10 cellular contexts compared by ENCODE assay signal in genomic region chr21:44913425-44914175, GRCh38. TPM values are rescaled to one million over a fixed set of nuclear protein-coding genes. Genes with fewer than 3 reads are reported as not detected.
A peak's percentile ranks its signal among the peaks of the same experiment; 100 is the strongest.
DNase-seq lines count a peak whose midpoint lies in the region; ATAC-seq lines count a peak whose summit lies in the region.
"Had no signal": no experiment of that assay in that cellular context is flagged by ENCODE, and none has a peak within 500 bp of the region (broad histone marks: within the 10 kb centered on the region; RNA-seq: fewer than 3 reads in every experiment).

No MANE protein-coding gene starts in this region.

- peak overlapping the region; percentile 78 to 97 (median 93) for H3K27ac Mint-ChIP-seq in CD4-positive, alpha-beta memory T cell
- H3K27ac Mint-ChIP-seq in IgD-negative memory B cell, result peak overlapping the region; percentile 68 to 90 (median 72)
- peak overlapping the region; percentile 91 for H3K27ac Mint-ChIP-seq in activated naive CD8-positive, alpha-beta T cell treated with anti-CD3 and anti-CD28 coated beads, Interleukin-2, amount 10 ng/mL, durations not matched to agents 7 days and 5 days
- peak overlapping the region; percentile 88 to 90 for H3K27ac Mint-ChIP-seq in natural killer cell treated with Interleukin-12 subunit alpha and Interleukin-12 subunit beta and Interleukin-15 and Interleukin-18, amount 100 ng/mL, for 72 hours

- no peaks in the 10 kb centered on the region for H3K27me3 ChIP-seq in CD4-positive, alpha-beta memory T cell (ENCODE audit: insufficient read depth, low read length)

- peak overlapping the region; percentile 77 to 92 (median 84) for H3K4me3 Mint-ChIP-seq in CD4-positive, alpha-beta memory T cell
- H3K4me3 Mint-ChIP-seq in IgD-negative memory B cell, result peak overlapping the region; percentile 75 to 93 (median 88)
- H3K4me3 Mint-ChIP-seq in activated naive CD8-positive, alpha-beta T cell treated with anti-CD3 and anti-CD28 coated beads, Interleukin-2, amount 10 ng/mL, durations not matched to agents 7 days and 5 days, result peak overlapping the region; percentile 79
- peak overlapping the region; percentile 82 for H3K4me3 Mint-ChIP-seq in natural killer cell treated with Interleukin-12 subunit alpha and Interleukin-12 subunit beta and Interleukin-15 and Interleukin-18, amount 100 ng/mL, for 72 hours

- peaks cover 97% of the 10 kb centered on the region for H3K4me1 ChIP-seq in CD4-positive, alpha-beta memory T cell (ENCODE audit: insufficient read depth, low read length)

- peak; percentile 14 for ATAC-seq in activated naive CD8-positive, alpha-beta T cell treated with anti-CD3 and anti-CD28 coated beads, Interleukin-2, amount 10 ng/mL, durations not matched to agents 7 days and 5 days (ENCODE audit: low read depth)
- ATAC-seq in natural killer cell treated with Interleukin-12 subunit alpha and Interleukin-12 subunit beta and Interleukin-15 and Interleukin-18, amount 100 ng/mL, for 72 hours, result no peak
- no peak for ATAC-seq in GM21717 (IDR thresholded peaks at IDR 0.05; ENCODE audit: unreplicated experiment)

- H3K36me3 ChIP-seq in CD4-positive, alpha-beta memory T cell (ENCODE audit: insufficient read depth, low read length), result peaks cover 27% of the 10 kb centered on the region

- H3K9me3 Mint-ChIP-seq in CD4-positive, alpha-beta memory T cell, result no peaks in the 10 kb centered on the region
- no peaks in the 10 kb centered on the region for H3K9me3 Mint-ChIP-seq in IgD-negative memory B cell
- no peaks in the 10 kb centered on the region for H3K9me3 Mint-ChIP-seq in activated naive CD8-positive, alpha-beta T cell treated with anti-CD3 and anti-CD28 coated beads, Interleukin-2, amount 10 ng/mL, durations not matched to agents 7 days and 5 days
- no peaks in the 10 kb centered on the region for H3K9me3 Mint-ChIP-seq in natural killer cell treated with Interleukin-12 subunit alpha and Interleukin-12 subunit beta and Interleukin-15 and Interleukin-18, amount 100 ng/mL, for 72 hours

- H3K9me3 ChIP-seq in CD4-positive, alpha-beta memory T cell (ENCODE audit: control insufficient read depth in 1 of 2, low read length in 2 of 2), result no peaks in the 10 kb centered on the region

- POLR2A ChIA-PET in CD4-positive, alpha-beta memory T cell (lab: Charles Lee; ENCODE audit: partially characterized antibody), result interaction anchor here (0.7 to 17.5 kb wide), 12 partner anchors 9 to 256 kb away, joined by 3 to 756 read pairs (median 7); partner anchors contain the start of genes KRTAP12-3, PTTG1IP, SLX9 and UBE2G2
- POLR2A ChIA-PET in activated naive CD8-positive, alpha-beta T cell treated with anti-CD3 and anti-CD28 coated beads, Interleukin-2, amount 10 ng/mL, durations not matched to agents 7 days and 5 days (lab: Charles Lee), result interaction anchor here (0.6 to 6.7 kb wide), 11 partner anchors 8 to 900 kb away, joined by 3 to 165 read pairs (median 3); partner anchors contain the start of genes ITGB2, PTTG1IP, SLX9 and UBE2G2

- CTCF ChIA-PET in CD4-positive, alpha-beta memory T cell (lab: Charles Lee; ENCODE audit: partially characterized antibody), result interaction anchor here (0.8 to 9.0 kb wide), 8 partner anchors 14 to 113 kb away, joined by 3 to 93 read pairs (median 6); no protein-coding TSS in a partner anchor

- no peak for DNase-seq in CD4-positive, alpha-beta memory T cell
- DNase-seq in activated naive CD8-positive, alpha-beta T cell treated with anti-CD3 and anti-CD28 coated beads, Interleukin-2, amount 10 ng/mL, durations not matched to agents 7 days and 5 days, result peak; percentile 47
- no peak for DNase-seq in natural killer cell treated with Interleukin-12 subunit alpha and Interleukin-12 subunit beta and Interleukin-15 and Interleukin-18, amount 100 ng/mL, for 72 hours (ENCODE audit: low spot score)
- DNase-seq in Kasumi-1 (lab: John Stamatoyannopoulos, UW) (no peak), hippocampal formation (lab: John Stamatoyannopoulos, UW) (no peak)
- DNase-seq: activated gamma-delta T cell, dermis blood vessel endothelial cell, foreskin fibroblast had no signal

- intact Hi-C loops in CD4-positive, alpha-beta memory T cell (cut with micrococcal nuclease), result loop anchor here (1.0 to 5.0 kb wide), 2 partner anchors 14 to 41 kb away; partner anchors contain the start of gene PTTG1IP

- no peaks in the 10 kb centered on the region for H3K27me3 Mint-ChIP-seq in CD4-positive, alpha-beta memory T cell
- H3K27me3 Mint-ChIP-seq in IgD-negative memory B cell, result no peaks in the 10 kb centered on the region
- no peaks in the 10 kb centered on the region for H3K27me3 Mint-ChIP-seq in activated naive CD8-positive, alpha-beta T cell treated with anti-CD3 and anti-CD28 coated beads, Interleukin-2, amount 10 ng/mL, durations not matched to agents 7 days and 5 days
- no peaks in the 10 kb centered on the region for H3K27me3 Mint-ChIP-seq in natural killer cell treated with Interleukin-12 subunit alpha and Interleukin-12 subunit beta and Interleukin-15 and Interleukin-18, amount 100 ng/mL, for 72 hours

- H3K36me3 Mint-ChIP-seq in CD4-positive, alpha-beta memory T cell, result peaks cover 30 to 40% of the 10 kb centered on the region in 2 donors
- no peaks in the 10 kb centered on the region for H3K36me3 Mint-ChIP-seq in IgD-negative memory B cell
- H3K36me3 Mint-ChIP-seq in activated naive CD8-positive, alpha-beta T cell treated with anti-CD3 and anti-CD28 coated beads, Interleukin-2, amount 10 ng/mL, durations not matched to agents 7 days and 5 days, result peaks cover 29% of the 10 kb centered on the region
- H3K36me3 Mint-ChIP-seq in natural killer cell treated with Interleukin-12 subunit alpha and Interleukin-12 subunit beta and Interleukin-15 and Interleukin-18, amount 100 ng/mL, for 72 hours, result peaks cover 10% of the 10 kb centered on the region

- peak overlapping the region; percentile 22 to 46 for H3K4me3 ChIP-seq in CD4-positive, alpha-beta memory T cell (ENCODE audit: low read length in 2 of 2)

- peak overlapping the region; percentile 64 for H3K27ac ChIP-seq in CD4-positive, alpha-beta memory T cell (ENCODE audit: low read depth, low read length)

- H3K4me1 Mint-ChIP-seq in CD4-positive, alpha-beta memory T cell, result peaks cover 47 to 96% (median 69%) of the 10 kb centered on the region in 4 donors
- peaks cover 26 to 54% (median 54%) of the 10 kb centered on the region in 3 donors for H3K4me1 Mint-ChIP-seq in IgD-negative memory B cell
- peaks cover 48% of the 10 kb centered on the region for H3K4me1 Mint-ChIP-seq in activated naive CD8-positive, alpha-beta T cell treated with anti-CD3 and anti-CD28 coated beads, Interleukin-2, amount 10 ng/mL, durations not matched to agents 7 days and 5 days
- peaks cover 64 to 69% of the 10 kb centered on the region in 2 donors for H3K4me1 Mint-ChIP-seq in natural killer cell treated with Interleukin-12 subunit alpha and Interleukin-12 subunit beta and Interleukin-15 and Interleukin-18, amount 100 ng/mL, for 72 hours (ENCODE audit: low read depth in 2 of 2)

RNA-seq across cellular contexts. Expression of gene ITGB2, which starts 7.1 kb away (rescaled TPM):
- 100 to 1,000 TPM; 278 to 291 TPM for total RNA-seq in CD4-positive, alpha-beta memory T cell
- polyA plus RNA-seq in CD4-positive, alpha-beta memory T cell, result 100 to 1,000 TPM; 538 to 575 TPM
- polyA plus RNA-seq in IgD-negative memory B cell, result 294 TPM
- total RNA-seq in activated naive CD8-positive, alpha-beta T cell treated with anti-CD3 and anti-CD28 coated beads, Interleukin-2, amount 10 ng/mL, durations not matched to agents 7 days and 5 days, result 100 to 1,000 TPM; 416 to 452 TPM
- total RNA-seq in natural killer cell treated with Interleukin-12 subunit alpha and Interleukin-12 subunit beta and Interleukin-15 and Interleukin-18, amount 100 ng/mL, for 72 hours, result 1,000 to 10,000 TPM in 1 of 2 donors, 100 to 1,000 TPM in 1; 448 to 1,246 TPM

RNA-seq across cellular contexts. Expression of gene SLX9, which starts 26.2 kb away (rescaled TPM):
- total RNA-seq in CD4-positive, alpha-beta memory T cell, result 10 to 100 TPM; 17.7 to 21.6 TPM
- 10 to 100 TPM in 1 of 2 donors, 1 to 10 TPM in 1; 9.4 to 13.1 TPM for polyA plus RNA-seq in CD4-positive, alpha-beta memory T cell
- polyA plus RNA-seq in IgD-negative memory B cell, result 12.3 TPM
- total RNA-seq in activated naive CD8-positive, alpha-beta T cell treated with anti-CD3 and anti-CD28 coated beads, Interleukin-2, amount 10 ng/mL, durations not matched to agents 7 days and 5 days, result 10 to 100 TPM; 44.2 to 44.3 TPM
- total RNA-seq in natural killer cell treated with Interleukin-12 subunit alpha and Interleukin-12 subunit beta and Interleukin-15 and Interleukin-18, amount 100 ng/mL, for 72 hours, result 10 to 100 TPM; 43.5 to 83.6 TPM

RNA-seq across cellular contexts. Expression of gene PTTG1IP, which starts 40.1 kb away (rescaled TPM):
- 100 to 1,000 TPM in 1 of 2 experiments, 10 to 100 TPM in 1; 98.7 to 110 TPM for total RNA-seq in CD4-positive, alpha-beta memory T cell
- 10 to 100 TPM; 84.8 to 92.4 TPM for polyA plus RNA-seq in CD4-positive, alpha-beta memory T cell
- 44.7 TPM for polyA plus RNA-seq in IgD-negative memory B cell
- total RNA-seq in activated naive CD8-positive, alpha-beta T cell treated with anti-CD3 and anti-CD28 coated beads, Interleukin-2, amount 10 ng/mL, durations not matched to agents 7 days and 5 days, result 10 to 100 TPM; 66.1 to 73.2 TPM
- total RNA-seq in natural killer cell treated with Interleukin-12 subunit alpha and Interleukin-12 subunit beta and Interleukin-15 and Interleukin-18, amount 100 ng/mL, for 72 hours, result 10 to 100 TPM; 69.4 to 81.7 TPM
